ENCODE assay signal across 1 cellular context in genomic region chr7:105600720-105601550, GRCh38.
A peak's percentile ranks its signal among the peaks of the same experiment; 100 is the strongest.
TF ChIP-seq lines count a peak whose summit lies in the region.

No MANE protein-coding gene starts in this region.

TF ChIP-seq in K562, 482 proteins besides CTCF, POLR2A, EP300 and RAD21 (continued from another document):
- TF ChIP-seq MAFG (tag; conservative IDR thresholded peaks at IDR 0.05), result no peak
- TF ChIP-seq HMG20B (CRISPR knock-in tag; IDR thresholded peaks at IDR 0.05), result no peak
- peak; percentile 69 for TF ChIP-seq VEZF1 (CRISPR knock-in tag; IDR thresholded peaks at IDR 0.05)
- TF ChIP-seq SRSF9 (IDR thresholded peaks at IDR 0.05; ENCODE audit: borderline replicate concordance, low read depth, low read length), result no peak
- no peak for TF ChIP-seq ZBTB1 (CRISPR knock-in tag; IDR thresholded peaks at IDR 0.05; ENCODE audit: borderline replicate concordance, low read depth)
- no peak for TF ChIP-seq SFPQ (IDR thresholded peaks at IDR 0.05; ENCODE audit: low read depth, low read length)
- TF ChIP-seq TFAP4 (CRISPR knock-in tag; IDR thresholded peaks at IDR 0.05; ENCODE audit: borderline replicate concordance), result no peak
- no peak for TF ChIP-seq ZNF174 (CRISPR knock-in tag; IDR thresholded peaks at IDR 0.05)
- TF ChIP-seq EZH2 (IDR thresholded peaks at IDR 0.05; ENCODE audit: borderline replicate concordance, low read depth, low read length), result no peak
- peak; percentile 76; the same call in 1 of the 2 replicates for TF ChIP-seq ZNF395 (CRISPR knock-in tag; IDR thresholded peaks at IDR 0.05)
- TF ChIP-seq ZNF717 (CRISPR knock-in tag; IDR thresholded peaks at IDR 0.05), result no peak
- peak; percentile 14 to 48; a peak in 1 of 4 replicates for TF ChIP-seq MNT (conservative IDR thresholded peaks at IDR 0.05)
- no peak for TF ChIP-seq TRIM28 (IDR thresholded peaks at IDR 0.05)
- no peak for TF ChIP-seq NR2C2 (CRISPR knock-in tag; IDR thresholded peaks at IDR 0.05)
- no peak for TF ChIP-seq NR2C2 (tag; IDR thresholded peaks at IDR 0.05)
- TF ChIP-seq SUPT5H (IDR thresholded peaks at IDR 0.05), result 0 out of 2 replicates have a peak, but pooled peaks have one; percentile 51
- no peak for TF ChIP-seq FOS (IDR thresholded peaks at IDR 0.05; ENCODE audit: extremely low read depth, insufficient read length)
- no peak for TF ChIP-seq SRF (CRISPR knock-in tag; IDR thresholded peaks at IDR 0.05)
- TF ChIP-seq ARID2 (IDR thresholded peaks at IDR 0.05), result no peak
- TF ChIP-seq PTTG1 (tag; IDR thresholded peaks at IDR 0.05; ENCODE audit: low read depth), result no peak
